In the genomic region with DNA sequence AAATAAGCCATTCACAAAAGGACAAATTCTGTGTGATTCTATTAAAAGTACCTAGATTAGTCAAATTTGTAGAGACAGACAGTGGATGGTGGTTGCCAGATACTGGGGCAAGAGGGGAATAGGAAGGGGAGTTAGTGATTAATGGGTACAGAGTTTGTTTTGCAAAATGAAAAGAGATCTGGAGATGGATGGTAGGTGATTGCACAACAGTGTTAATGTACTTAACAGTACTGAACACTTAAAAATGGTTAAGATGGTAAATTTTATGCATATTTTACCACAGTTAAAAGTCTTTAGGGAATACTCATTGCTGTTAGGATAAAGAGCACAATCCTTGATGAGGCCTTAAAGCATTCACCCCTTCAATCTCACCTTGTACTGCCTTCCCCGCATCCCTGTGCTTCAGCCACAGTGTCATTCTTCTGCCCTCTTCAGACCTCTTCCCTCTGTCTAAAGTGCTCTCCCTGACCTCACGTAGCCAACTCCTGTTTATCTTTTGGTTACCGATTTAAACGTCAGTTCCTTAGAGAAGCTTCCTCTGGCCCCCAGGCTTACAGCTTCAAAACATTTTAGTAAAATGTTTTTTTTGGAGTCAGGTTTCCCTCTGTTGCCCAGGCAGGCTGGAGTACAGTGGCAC, we compare ENCODE assay signal across 1 cellular context.
TF ChIP-seq lines count a peak whose summit lies in the region.

No MANE protein-coding gene starts in this region.

TF ChIP-seq in IMR-90, 13 proteins besides CTCF, POLR2A, EP300 and RAD21:
- no peak for TF ChIP-seq MAZ (IDR thresholded peaks at IDR 0.05; ENCODE audit: borderline replicate concordance, low read depth, low read length)
- TF ChIP-seq CEBPB (IDR thresholded peaks at IDR 0.05; ENCODE audit: low read depth, low read length), result peak; percentile 53
